ENCODE assay signal across 8 cellular contexts in the genomic region with DNA sequence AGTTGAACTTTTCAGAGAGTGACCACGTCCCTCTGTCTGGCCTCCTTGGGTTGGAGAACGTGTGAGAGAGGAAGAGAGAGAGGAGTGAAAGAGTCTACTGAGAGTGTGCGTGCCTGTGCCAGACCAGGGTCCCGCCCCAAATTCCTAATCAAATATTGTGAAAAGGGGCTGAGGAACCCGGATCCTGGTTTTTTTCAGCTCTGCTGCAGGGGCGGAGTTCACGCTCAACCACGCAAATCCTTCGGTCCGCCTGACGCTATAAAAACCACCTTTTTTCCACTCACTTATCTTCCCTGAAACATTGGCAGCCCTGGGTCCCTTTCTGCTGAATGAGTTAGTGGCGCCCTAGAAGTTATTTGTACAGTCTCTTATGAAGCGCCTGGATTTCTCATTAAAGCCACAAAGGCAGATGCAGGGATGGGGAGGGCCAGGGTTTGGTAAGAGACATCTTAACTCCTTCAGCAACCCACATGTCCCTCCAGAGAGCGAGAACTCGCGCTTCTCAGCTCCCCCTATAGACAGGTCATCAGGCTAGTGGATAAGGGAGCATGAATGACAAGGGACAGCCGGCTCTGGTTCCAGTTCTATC. TPM values are rescaled to one million over a fixed set of nuclear protein-coding genes. Genes with fewer than 3 reads are reported as not detected.
A peak's percentile ranks its signal among the peaks of the same experiment; 100 is the strongest.
DNase-seq lines count a peak whose midpoint lies in the region; ATAC-seq and TF ChIP-seq lines count a peak whose summit lies in the region.

A gene (minus strand): TSS at position 86 of the 589 bp plus-strand sequence. CDS start 2,852 bp downstream, outside the sequence.

- H3K79me2 ChIP-seq in osteoblast (ENCODE audit: insufficient read depth, low read length), result no peaks in the 10 kb centered on the region

- H3K27me3 Mint-ChIP-seq in CD4-positive, alpha-beta memory T cell, result peaks cover 23 to 52% of the 10 kb centered on the region in 2 donors
- H3K27me3 Mint-ChIP-seq in T-helper 2 cell treated with Interferon-gamma antibody and Interleukin-4, amounts not matched to agents 5 μg/mL and 100 μg/mL, for 36 hours (ENCODE audit: low read depth), result peaks cover 24% of the 10 kb centered on the region

- H4K20me1 ChIP-seq in osteoblast (ENCODE audit: insufficient read depth, low read length), result no peaks in the 10 kb centered on the region

- H3K4me3 Mint-ChIP-seq in CD4-positive, alpha-beta memory T cell, result peak within 1 kb of the TSS in 5 of 8 donors; percentile 13 to 45 (median 31)
- H3K4me3 Mint-ChIP-seq in T-helper 2 cell treated with Interferon-gamma antibody and Interleukin-4, amounts not matched to agents 5 μg/mL and 100 μg/mL, for 36 hours, result no peak within 1 kb of the TSS

- no peaks in the 10 kb centered on the region for H3K4me1 ChIP-seq in CD4-positive, alpha-beta memory T cell (ENCODE audit: insufficient read depth, low read length)
- H3K4me1 ChIP-seq in osteoblast (ENCODE audit: insufficient read depth, low read length), result no peaks in the 10 kb centered on the region

- H3K9me3 ChIP-seq in CD4-positive, alpha-beta memory T cell (ENCODE audit: control insufficient read depth in 1 of 2, low read length in 2 of 2), result no peaks in the 10 kb centered on the region
- no peaks in the 10 kb centered on the region for H3K9me3 ChIP-seq in osteoblast (ENCODE audit: low read depth, low read length)

- intact Hi-C loops in CD4-positive, alpha-beta memory T cell (cut with micrococcal nuclease), result no loop called here

- POLR2A ChIA-PET in CD4-positive, alpha-beta memory T cell (lab: Charles Lee; ENCODE audit: partially characterized antibody), result no interaction called here

- peak within 1 kb of the TSS; percentile 83 for H2AFZ ChIP-seq in osteoblast (ENCODE audit: low read length)

- no peak for DNase-seq in CD4-positive, alpha-beta memory T cell
- DNase-seq in NCI-H146 (lab: John Stamatoyannopoulos, UW) (peak; percentile 59), fibroblast of pulmonary artery (ENCODE audit: low read depth) (peak; percentile 76), osteoblast (ENCODE audit: insufficient read length, low spot score, missing footprints) (no peak), caudate nucleus (lab: John Stamatoyannopoulos, UW) (no peak)
- no peak for DNase-seq in T-helper 2 cell treated with Interferon-gamma antibody and Interleukin-4, amounts not matched to agents 5 μg/mL and 100 μg/mL, for 36 hours (ENCODE audit: low spot score)

- H3K9me3 Mint-ChIP-seq in CD4-positive, alpha-beta memory T cell, result no peaks in the 10 kb centered on the region
- H3K9me3 Mint-ChIP-seq in T-helper 2 cell treated with Interferon-gamma antibody and Interleukin-4, amounts not matched to agents 5 μg/mL and 100 μg/mL, for 36 hours, result no peaks in the 10 kb centered on the region

- peaks cover 0 to 4% (median 1%) of the 10 kb centered on the region in 4 donors for H3K4me1 Mint-ChIP-seq in CD4-positive, alpha-beta memory T cell
- H3K4me1 Mint-ChIP-seq in T-helper 2 cell treated with Interferon-gamma antibody and Interleukin-4, amounts not matched to agents 5 μg/mL and 100 μg/mL, for 36 hours (ENCODE audit: low read depth), result peaks cover 2% of the 10 kb centered on the region

- no peaks in the 10 kb centered on the region for H3K27me3 ChIP-seq in CD4-positive, alpha-beta memory T cell (ENCODE audit: insufficient read depth, low read length)
- peaks cover 33% of the 10 kb centered on the region for H3K27me3 ChIP-seq in osteoblast (ENCODE audit: insufficient read depth, low read length)

- no peaks in the 10 kb centered on the region for H3K36me3 ChIP-seq in CD4-positive, alpha-beta memory T cell (ENCODE audit: insufficient read depth, low read length)
- no peaks in the 10 kb centered on the region for H3K36me3 ChIP-seq in osteoblast (ENCODE audit: insufficient read depth, low read length)

- peak within 1 kb of the TSS in 1 of 7 donors; percentile 57 for H3K27ac Mint-ChIP-seq in CD4-positive, alpha-beta memory T cell
- H3K27ac Mint-ChIP-seq in T-helper 2 cell treated with Interferon-gamma antibody and Interleukin-4, amounts not matched to agents 5 μg/mL and 100 μg/mL, for 36 hours, result no peak within 1 kb of the TSS

- no peak for ATAC-seq in GM18907 (IDR thresholded peaks at IDR 0.05; ENCODE audit: unreplicated experiment)
- ATAC-seq in esophagus mucosa, result no peak

- TF ChIP-seq CTCF in fibroblast of pulmonary artery (IDR thresholded peaks at IDR 0.05; ENCODE audit: low read length, missing control alignments) (peak; percentile 13), osteoblast (IDR thresholded peaks at IDR 0.05; ENCODE audit: extremely low read depth, low read depth, low read length) (peak; percentile 12)

- CTCF ChIA-PET in CD4-positive, alpha-beta memory T cell (lab: Charles Lee; ENCODE audit: partially characterized antibody), result interaction anchor here (5.7 to 30.0 kb wide), 2 partner anchors 10 to 80 kb away, joined by 30 to 921 read pairs; no protein-coding TSS in a partner anchor

- peak within 1 kb of the TSS; percentile 74 for H3K4me2 ChIP-seq in osteoblast (ENCODE audit: insufficient read depth, low read length)

- no peak within 1 kb of the TSS for H3K4me3 ChIP-seq in CD4-positive, alpha-beta memory T cell (ENCODE audit: low read length in 2 of 2)
- H3K4me3 ChIP-seq in fibroblast of pulmonary artery (replicated peaks; ENCODE audit: low read depth, low read length) (peak within 1 kb of the TSS; percentile 7), osteoblast (ENCODE audit: insufficient read depth, low read length) (peak within 1 kb of the TSS; percentile 54)

- H3K27ac ChIP-seq in CD4-positive, alpha-beta memory T cell (ENCODE audit: low read depth, low read length), result no peak within 1 kb of the TSS
- H3K27ac ChIP-seq in osteoblast (ENCODE audit: low read depth, low read length), result no peak within 1 kb of the TSS
- H3K27ac ChIP-seq in caudate nucleus (ENCODE audit: low read depth, low read length), result no peak within 1 kb of the TSS

- no peaks in the 10 kb centered on the region for H3K36me3 Mint-ChIP-seq in CD4-positive, alpha-beta memory T cell
- H3K36me3 Mint-ChIP-seq in T-helper 2 cell treated with Interferon-gamma antibody and Interleukin-4, amounts not matched to agents 5 μg/mL and 100 μg/mL, for 36 hours (ENCODE audit: low read depth), result no peaks in the 10 kb centered on the region

RNA-seq across cellular contexts. Expression of the gene that starts here (rescaled TPM):
- total RNA-seq in CD4-positive, alpha-beta memory T cell, result not detected
- polyA plus RNA-seq in CD4-positive, alpha-beta memory T cell, result not detected
- total RNA-seq in osteoblast (2.9 and 5.9 TPM in 2 replicates), esophagus mucosa (4.5 TPM)

Comparison
In these comparisons a context has a peak if more than half of its experiments do, and no peak if none do; other contexts are left out.
1. DNase-seq: peak in NCI-H146 (single experiment) and fibroblast of pulmonary artery (single experiment); none in CD4-positive, alpha-beta memory T cell (0 of 5), osteoblast (single experiment), T-helper 2 cell treated with Interferon-gamma antibody and Interleukin-4, amounts not matched to agents 5 μg/mL and 100 μg/mL, for 36 hours (single experiment) and caudate nucleus (0 of 61).
2. H3K4me3 ChIP-seq: peak in fibroblast of pulmonary artery (single experiment) and osteoblast (single experiment); none in CD4-positive, alpha-beta memory T cell (0 of 2).